Comparison of ENCODE assay signal across 1 cellular context in genomic region chr9:136981588-136982231, GRCh38.
TF ChIP-seq lines count a peak whose summit lies in the region.

No MANE protein-coding gene starts in this region.

TF ChIP-seq in K562, 482 proteins besides CTCF, POLR2A, EP300 and RAD21:
- no peak for TF ChIP-seq MEF2D (tag; conservative IDR thresholded peaks at IDR 0.05; ENCODE audit: low read depth)
- no peak for TF ChIP-seq ZNF431 (CRISPR knock-in tag; IDR thresholded peaks at IDR 0.05)
- TF ChIP-seq GATA2 (CRISPR knock-in tag; IDR thresholded peaks at IDR 0.05) = peak; percentile 36; the same call in 1 of the 2 replicates
- peak; percentile 11 for TF ChIP-seq MEIS2 (IDR thresholded peaks at IDR 0.05; ENCODE audit: partially characterized antibody)
